In genomic region chr19:45902651-45903625, GRCh38 we compare ENCODE assay signal across 8 cellular contexts. TPM values are rescaled to one million over a fixed set of nuclear protein-coding genes. Genes with fewer than 3 reads are reported as not detected.
DNase-seq lines count a peak whose midpoint lies in the region; ATAC-seq and TF ChIP-seq lines count a peak whose summit lies in the region.

No MANE protein-coding gene starts in this region.

- TF ChIP-seq CTCF in IMR-90 (conservative IDR thresholded peaks at IDR 0.05; ENCODE audit: low read depth, low read length) (peak; percentile 2; the same call in 1 of the 2 replicates), OCI-LY7 (conservative IDR thresholded peaks at IDR 0.05; ENCODE audit: low read length) (no peak)

- peak overlapping the region; percentile 91 for H3K4ac ChIP-seq in IMR-90 (ENCODE audit: low read depth, low read length)

- intact Hi-C loops in IMR-90 (cut with micrococcal nuclease) (no loop called here), OCI-LY7 (cut with micrococcal nuclease; ENCODE audit: unreplicated experiment) (loop anchor here (2.0 kb wide), 1 partner anchor 24 kb away; no protein-coding TSS in a partner anchor)

- peak overlapping the region; percentile 99 for H2AFZ ChIP-seq in IMR-90 (replicated peaks; ENCODE audit: low read length, poor library complexity)
- H2AFZ ChIP-seq in OCI-LY7 (ENCODE audit: low read length): peak overlapping the region; percentile 9; the same call in 1 of the 2 replicates

- no peaks in the 10 kb centered on the region for H3K9me2 ChIP-seq in OCI-LY7 (ENCODE audit: insufficient read depth, low read length)

- H3K4me2 ChIP-seq in IMR-90 (ENCODE audit: low read depth, low read length) (peak overlapping the region; percentile 77), OCI-LY7 (ENCODE audit: low read length) (peak overlapping the region; percentile 76)

- peak overlapping the region; percentile 56 for H3K4me3 ChIP-seq in IMR-90 (ENCODE audit: insufficient read depth, low read depth, low read length)
- peak overlapping the region; percentile 94 for H3K4me3 ChIP-seq in OCI-LY7 (ENCODE audit: low read depth, low read length, poor library complexity, severe bottlenecking)

- peak overlapping the region; percentile 69 to 95 for H4K8ac ChIP-seq in IMR-90 (ENCODE audit: low read depth in 2 of 2, low read length in 2 of 2)

- POLR2A ChIA-PET in IMR-90 (lab: Charles Lee; ENCODE audit: unreplicated experiment): no interaction called here
- POLR2A ChIA-PET in OCI-LY7 (lab: Charles Lee): interaction anchor here (1.2 to 2.1 kb wide), 3 partner anchors 9 to 39 kb away, joined by 3 to 8 read pairs (median 7); partner anchors contain the start of genes FOXA3 and SYMPK

- peak overlapping the region; percentile 52 for H2BK5ac ChIP-seq in IMR-90 (ENCODE audit: low read depth, low read length, poor library complexity, severe bottlenecking)

- in situ Hi-C loops in IMR-90 (cut with MboI; ENCODE audit: low sequenced_read_pairs): no loop called here

- H3K27ac ChIP-seq in IMR-90 (ENCODE audit: insufficient read depth, low read length): peak overlapping the region; percentile 68
- H3K27ac ChIP-seq in OCI-LY7 (ENCODE audit: low read depth, low read length, poor library complexity, severe bottlenecking): peak overlapping the region; percentile 73
- peak overlapping the region; percentile 28 for H3K27ac ChIP-seq in epithelial cell of prostate

- 0 out of 2 replicates have a peak overlapping the region, but pooled peaks have one; percentile 7 for H2AK5ac ChIP-seq in IMR-90 (ENCODE audit: low read depth, low read length)

- no peaks in the 10 kb centered on the region for H3K9me3 ChIP-seq in IMR-90 (ENCODE audit: control insufficient read depth, insufficient read depth, low read length)
- H3K9me3 ChIP-seq in OCI-LY7 (ENCODE audit: low read length): no peaks in the 10 kb centered on the region

- TF ChIP-seq POLR2A in IMR-90 (IDR thresholded peaks at IDR 0.05; ENCODE audit: low read depth, low read length): no peak

- no peak overlapping the region; the same call in 1 of the 2 replicates for H2BK20ac ChIP-seq in IMR-90 (ENCODE audit: low read depth, low read length)

- no peak overlapping the region for H3K18ac ChIP-seq in IMR-90 (ENCODE audit: low read depth, low read length)

- H3K36me3 ChIP-seq in IMR-90 (ENCODE audit: control insufficient read depth, insufficient read depth, low read length) (peaks cover 14% of the 10 kb centered on the region), OCI-LY7 (ENCODE audit: insufficient read depth, low read length) (peaks cover 23% of the 10 kb centered on the region)

- CTCF ChIA-PET in IMR-90 (lab: Yijun Ruan, JAX) (interaction anchor here (0.6 kb wide), 1 partner anchor 1837 kb away, joined by 3 read pairs; no protein-coding TSS in a partner anchor), OCI-LY7 (lab: Charles Lee; ENCODE audit: unreplicated experiment) (no interaction called here)

- peak overlapping the region; percentile 66 for H4K5ac ChIP-seq in IMR-90 (ENCODE audit: low read depth, low read length)

- peaks cover 18% of the 10 kb centered on the region; the same call in 1 of the 2 replicates for H3K79me2 ChIP-seq in OCI-LY7 (ENCODE audit: insufficient read depth, low read depth, low read length)

- dilution Hi-C loops in IMR-90 (cut with HindIII; ENCODE audit: low sequenced_read_pairs, unreplicated experiment): no loop called here

- H4K91ac ChIP-seq in IMR-90 (ENCODE audit: insufficient read depth, low read depth, low read length): peak overlapping the region; percentile 86

- H3K23ac ChIP-seq in IMR-90 (ENCODE audit: low read depth, low read length): peak overlapping the region; percentile 70; the same call in 1 of the 2 replicates

- H3K79me1 ChIP-seq in IMR-90 (ENCODE audit: low read depth in 1 of 2, low read length in 2 of 2): peaks cover 9 to 21% of the 10 kb centered on the region in 2 experiments

- no peak for TF ChIP-seq RAD21 in IMR-90 (IDR thresholded peaks at IDR 0.05; ENCODE audit: low read length)

- H2AK9ac ChIP-seq in IMR-90 (replicated peaks; ENCODE audit: low read depth, low read length, poor library complexity): peak overlapping the region; percentile 85

- WGBS in IMR-90 (ENCODE audit: extremely low coverage in 2 of 2, insufficient read length in 1 of 2), 2 experiments: 9% methylated on average over 20 of the region's 73 CpGs; no CpG with 5 or more reads in 1 of the 2 experiments

- DNase-seq in DMS153 (lab: John Stamatoyannopoulos, UW): peak; percentile 96
- DNase-seq in IMR-90: peak; percentile 96
- DNase-seq in OCI-LY7 (ENCODE audit: low spot score): peak; percentile 98
- peak; percentile 98 for DNase-seq in activated T-cell treated with anti-CD3 and anti-CD28 coated beads for 4 hours
- DNase-seq in epithelial cell of prostate (ENCODE audit: low read depth, low spot score): peak; percentile 64
- DNase-seq in mucosa of gallbladder (ENCODE audit: low spot score): peak; percentile 99
- DNase-seq in stimulated activated CD8-positive, alpha-beta memory T cell treated with anti-CD3 and anti-CD28 coated beads, Interleukin-4, amount 100 ng/mL, for 24 hours (ENCODE audit: low read depth): peak; percentile 99

- peak overlapping the region; percentile 21; the same call in 1 of the 2 replicates for H2BK120ac ChIP-seq in IMR-90 (ENCODE audit: low read depth, low read length)

- H3K9ac ChIP-seq in IMR-90 (ENCODE audit: low read depth, low read length): peak overlapping the region; percentile 75

- peaks cover 7% of the 10 kb centered on the region; the same call in 1 of the 2 replicates for H3K9me1 ChIP-seq in IMR-90 (ENCODE audit: insufficient read depth, low read length)

- BruUV-seq in IMR-90 (replicated peaks; lab: Mats Ljungman, UMichigan) (no TSS peak), OCI-LY7 (replicated peaks; lab: Mats Ljungman, UMichigan) (no TSS peak)

- H3K4me1 ChIP-seq in IMR-90 (ENCODE audit: control insufficient read depth, insufficient read depth, low read length) (0 out of 2 replicates have a peak, but pooled peaks cover 4% of the 10 kb centered on the region), OCI-LY7 (ENCODE audit: insufficient read depth, low read length, poor library complexity, severe bottlenecking) (peaks cover 20% of the 10 kb centered on the region)

- no peak overlapping the region; the same call in 1 of the 2 replicates for H3K56ac ChIP-seq in IMR-90 (ENCODE audit: extremely low read depth, insufficient read depth, low read length)

- H4K20me1 ChIP-seq in IMR-90 (ENCODE audit: insufficient read depth, low read length) (0 out of 2 replicates have a peak, but pooled peaks cover 9% of the 10 kb centered on the region), OCI-LY7 (ENCODE audit: insufficient read depth, low read length) (no peaks in the 10 kb centered on the region)

- no peak overlapping the region for H2BK15ac ChIP-seq in IMR-90 (ENCODE audit: low read depth, low read length)

- peak overlapping the region; percentile 65; the same call in 1 of the 2 replicates for H3K14ac ChIP-seq in IMR-90 (replicated peaks; ENCODE audit: low read depth, low read length)

- peak; percentile 77 for ATAC-seq in GM21529 (IDR thresholded peaks at IDR 0.05; ENCODE audit: unreplicated experiment)
- peak; percentile 93 for ATAC-seq in IMR-90 (ENCODE audit: low read depth)

- no peaks in the 10 kb centered on the region for H3K27me3 ChIP-seq in IMR-90 (ENCODE audit: control insufficient read depth, insufficient read depth, low read length)

TF ChIP-seq in IMR-90, 13 proteins besides CTCF, POLR2A, EP300 and RAD21:
- TF ChIP-seq RFX5 (IDR thresholded peaks at IDR 0.05; ENCODE audit: low read depth, low read length) (no peak), RCOR1 (IDR thresholded peaks at IDR 0.05; ENCODE audit: insufficient replicate concordance, low read length) (peak; percentile 44), MAZ (IDR thresholded peaks at IDR 0.05; ENCODE audit: borderline replicate concordance, low read depth, low read length) (peak; percentile 86), FOS (IDR thresholded peaks at IDR 0.05; ENCODE audit: low read depth, low read length) (no peak)

RNA-seq across cellular contexts. Expression of gene MYPOP, which starts 0.5 kb away (rescaled TPM):
- total RNA-seq in IMR-90 (2012; rRNA removed) (0.28 and 0.36 TPM in 2 replicates), OCI-LY7 (2022) (15.6 and 16.1 TPM in 2 replicates), mucosa of gallbladder (13.0 TPM)
- 2.8 and 3.1 TPM in 2 replicates for polyA plus RNA-seq in IMR-90 (2012; rRNA removed)
- polyA plus RNA-seq in IMR-90 (2012; cell fraction: cytosol; rRNA removed): 3.4 and 5.0 TPM in 2 replicates
- 8.9 and 14.7 TPM in 2 replicates for polyA plus RNA-seq in IMR-90 (2012; cell fraction: nucleus; rRNA removed; ENCODE audit: low replicate concordance)
- total RNA-seq in OCI-LY7 (2014; rRNA removed; shearing (Covaris generic)): 5.2 and 5.3 TPM in 2 replicates

RNA-seq across cellular contexts. Expression of gene NANOS2, which starts 11.6 kb away (rescaled TPM):
- total RNA-seq in IMR-90 (2012; rRNA removed) (not detected in 2 replicates), OCI-LY7 (2022) (not detected in 2 replicates), mucosa of gallbladder (not detected)
- polyA plus RNA-seq in IMR-90 (2012; rRNA removed): not detected in 2 replicates
- polyA plus RNA-seq in IMR-90 (2012; cell fraction: cytosol; rRNA removed): not detected in 2 replicates
- not detected in 2 replicates for polyA plus RNA-seq in IMR-90 (2012; cell fraction: nucleus; rRNA removed; ENCODE audit: low replicate concordance)
- total RNA-seq in OCI-LY7 (2014; rRNA removed; shearing (Covaris generic)): not detected in 2 replicates

RNA-seq across cellular contexts. Expression of gene IRF2BP1, which starts 17.0 kb away (rescaled TPM):
- 4.5 and 5.0 TPM in 2 replicates for total RNA-seq in IMR-90 (2012; rRNA removed)
- 8.5 and 11.6 TPM in 2 replicates for polyA plus RNA-seq in IMR-90 (2012; rRNA removed)
- polyA plus RNA-seq in IMR-90 (2012; cell fraction: cytosol; rRNA removed): 9.6 and 15.7 TPM in 2 replicates
- 3.3 and 9.4 TPM in 2 replicates for polyA plus RNA-seq in IMR-90 (2012; cell fraction: nucleus; rRNA removed; ENCODE audit: low replicate concordance)
- 47.4 and 53.5 TPM in 2 replicates for total RNA-seq in OCI-LY7 (2014; rRNA removed; shearing (Covaris generic))
- total RNA-seq in OCI-LY7 (2022): 25.4 and 30.9 TPM in 2 replicates
- 44.4 TPM for total RNA-seq in mucosa of gallbladder

RNA-seq across cellular contexts. Expression of gene FOXA3, which starts 38.8 kb away (rescaled TPM):
- total RNA-seq in IMR-90 (2012; rRNA removed): not detected in 2 replicates
- not detected in 2 replicates for polyA plus RNA-seq in IMR-90 (2012; rRNA removed)
- polyA plus RNA-seq in IMR-90 (2012; cell fraction: cytosol; rRNA removed): 0.01 TPM in 1 of 2 replicates, not detected in the other
- polyA plus RNA-seq in IMR-90 (2012; cell fraction: nucleus; rRNA removed; ENCODE audit: low replicate concordance): not detected in 2 replicates
- not detected in 2 replicates for total RNA-seq in OCI-LY7 (2014; rRNA removed; shearing (Covaris generic))
- total RNA-seq in OCI-LY7 (2022): 0.57 TPM in 1 of 2 replicates, not detected in the other
- total RNA-seq in mucosa of gallbladder: 10.1 TPM

RNA-seq across cellular contexts. Expression of gene SYMPK, which starts 40.0 kb away (rescaled TPM):
- total RNA-seq in IMR-90 (2012; rRNA removed): 33.6 and 35.3 TPM in 2 replicates
- polyA plus RNA-seq in IMR-90 (2012; rRNA removed): 70.0 and 71.5 TPM in 2 replicates
- polyA plus RNA-seq in IMR-90 (2012; cell fraction: cytosol; rRNA removed): 32.0 and 52.6 TPM in 2 replicates
- polyA plus RNA-seq in IMR-90 (2012; cell fraction: nucleus; rRNA removed; ENCODE audit: low replicate concordance): 124 and 193 TPM in 2 replicates
- 84.4 and 116 TPM in 2 replicates for total RNA-seq in OCI-LY7 (2014; rRNA removed; shearing (Covaris generic))
- 118 and 133 TPM in 2 replicates for total RNA-seq in OCI-LY7 (2022)
- 72.6 TPM for total RNA-seq in mucosa of gallbladder

Comparison
In these comparisons a context has a peak if more than half of its experiments do, and no peak if none do; other contexts are left out.
1. Peak in every context shown above with its lines: DNase-seq, ATAC-seq, H3K4me3 ChIP-seq and H3K27ac ChIP-seq.